11 cellular contexts compared by ENCODE assay signal in genomic region chr3:1439395-1439794, GRCh38.
DNase-seq lines count a peak whose midpoint lies in the region; ATAC-seq and TF ChIP-seq lines count a peak whose summit lies in the region.
"Had no signal": no experiment of that assay in that cellular context is flagged by ENCODE, and none has a peak within 500 bp of the region (broad histone marks: within the 10 kb centered on the region; RNA-seq: fewer than 3 reads in every experiment).

No MANE protein-coding gene starts in this region.

- H3K4me3 ChIP-seq in GM06990 (replicated peaks; ENCODE audit: low read depth, low read length) (no peak overlapping the region), fibroblast of villous mesenchyme (ENCODE audit: low read depth, low read length) (no peak overlapping the region)
- H3K4me3 ChIP-seq: gastroesophageal sphincter had no signal

- no peaks in the 10 kb centered on the region for H3K4me1 Mint-ChIP-seq in naive thymus-derived CD8-positive, alpha-beta T cell

- no peaks in the 10 kb centered on the region for H3K27me3 ChIP-seq in GM06990 (replicated peaks; ENCODE audit: control insufficient read depth, insufficient read depth, low read length)
- H3K27me3 ChIP-seq: gastroesophageal sphincter had no signal

- no peak overlapping the region for H3K27ac Mint-ChIP-seq in naive thymus-derived CD8-positive, alpha-beta T cell

- TF ChIP-seq CTCF in GM06990 (IDR thresholded peaks at IDR 0.05; ENCODE audit: insufficient read depth, low read length, poor library complexity, severe bottlenecking) (peak; percentile 28), fibroblast of villous mesenchyme (IDR thresholded peaks at IDR 0.05; ENCODE audit: insufficient read depth, low read depth, low read length) (peak; percentile 14)

- H3K36me3 Mint-ChIP-seq in naive thymus-derived CD8-positive, alpha-beta T cell: no peaks in the 10 kb centered on the region

- H3K36me3 ChIP-seq in GM06990 (ENCODE audit: control insufficient read depth, insufficient read depth, low read length): no peaks in the 10 kb centered on the region
- H3K36me3 ChIP-seq: gastroesophageal sphincter had no signal

- in situ Hi-C loops in ACHN (cut with HindIII; ENCODE audit: low pct_ligation_motif_present, low pct_unique_long_range_greater_than_20kb, low sequenced_read_pairs): no loop called here

- DNase-seq in ACHN (peak; percentile 24), GM06990 (ENCODE audit: extremely low read depth, insufficient read length) (no peak), NAMALWA (ENCODE audit: low spot score) (peak; percentile 48), fibroblast of villous mesenchyme (ENCODE audit: low read depth) (no peak), NCI-H1436 treated with DMSO at 0.1 percent for 48 hours (lab: John Stamatoyannopoulos, UW) (no peak)
- DNase-seq in activated CD8-positive, alpha-beta memory T cell treated with anti-CD3 and anti-CD28 coated beads, Interleukin-2, amount 50 U/mL, for 48 hours: no peak
- DNase-seq in naive thymus-derived CD8-positive, alpha-beta T cell: no peak
- DNase-seq: Right ventricle myocardium superior; stimulated activated CD4-positive, alpha-beta T cell treated with anti-CD3 and anti-CD28 coated beads, Interleukin-12 subunit alpha, Interleukin-12 subunit beta, amount 100 ng/mL, for 4 hours had no signal

- ATAC-seq in naive thymus-derived CD8-positive, alpha-beta T cell: no peak
- ATAC-seq in HG02840 (IDR thresholded peaks at IDR 0.05; ENCODE audit: low FRiP score, unreplicated experiment): no peak
- ATAC-seq: gastroesophageal sphincter had no signal

- no peak overlapping the region for H3K4me3 Mint-ChIP-seq in naive thymus-derived CD8-positive, alpha-beta T cell

- H3K9me3 Mint-ChIP-seq in naive thymus-derived CD8-positive, alpha-beta T cell: peaks cover 0 to 24% (median 6%) of the 10 kb centered on the region in 9 donors

- H3K27me3 Mint-ChIP-seq in naive thymus-derived CD8-positive, alpha-beta T cell: no peaks in the 10 kb centered on the region

- POLR2A ChIA-PET in naive thymus-derived CD8-positive, alpha-beta T cell (lab: Charles Lee): no interaction called here

Comparison
In these comparisons a context has a peak if more than half of its experiments do, and no peak if none do; other contexts are left out.
1. DNase-seq: peak in ACHN (single experiment) and NAMALWA (single experiment); none in GM06990 (single experiment), fibroblast of villous mesenchyme (single experiment), activated CD8-positive, alpha-beta memory T cell treated with anti-CD3 and anti-CD28 coated beads, Interleukin-2, amount 50 U/mL, for 48 hours (single experiment), NCI-H1436 treated with DMSO at 0.1 percent for 48 hours (single experiment) and naive thymus-derived CD8-positive, alpha-beta T cell (0 of 10).